ENCODE assay signal across 1 cellular context in genomic region chrX:6708041-6708440, GRCh38.
TF ChIP-seq lines count a peak whose summit lies in the region.

No MANE protein-coding gene starts in this region.

TF ChIP-seq in WTC11, 78 proteins besides CTCF, POLR2A, EP300 and RAD21 (continued from another document):
- no peak for TF ChIP-seq ARID4B (CRISPR knock-in tag; IDR thresholded peaks at IDR 0.05; ENCODE audit: borderline replicate concordance)
- no peak for TF ChIP-seq JUN (CRISPR knock-in tag; IDR thresholded peaks at IDR 0.05)
- no peak for TF ChIP-seq HMGA2 (CRISPR knock-in tag; IDR thresholded peaks at IDR 0.05)
- TF ChIP-seq ZMAT4 (CRISPR knock-in tag; IDR thresholded peaks at IDR 0.05): no peak
- no peak for TF ChIP-seq PRDM15 (CRISPR knock-in tag; IDR thresholded peaks at IDR 0.05)
- no peak for TF ChIP-seq ZBTB43 (CRISPR knock-in tag; IDR thresholded peaks at IDR 0.05)
